ENCODE assay signal across 29 cellular contexts in the genomic region with DNA sequence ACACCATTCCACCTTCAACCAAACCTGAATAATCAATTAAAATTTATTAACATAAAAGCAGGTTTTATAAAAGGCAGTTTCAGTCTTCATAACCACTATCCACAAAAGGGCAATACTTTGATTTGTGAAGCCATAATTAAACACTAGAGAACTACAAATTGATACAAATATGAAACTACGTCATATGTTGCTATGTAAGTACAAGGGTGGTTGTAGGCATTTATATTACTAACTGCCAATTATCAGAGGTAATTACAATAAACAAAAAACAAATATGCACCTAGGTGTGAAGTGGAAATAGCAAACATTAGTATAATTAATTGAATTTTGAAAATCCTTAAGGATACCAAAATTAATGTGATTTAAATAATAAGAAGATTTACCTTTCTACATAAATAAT.
DNase-seq lines count a peak whose midpoint lies in the region; ATAC-seq, FAIRE-seq and TF ChIP-seq lines count a peak whose summit lies in the region.
"Had no signal": no experiment of that assay in that cellular context is flagged by ENCODE, and none has a peak within 500 bp of the region (broad histone marks: within the 10 kb centered on the region; RNA-seq: fewer than 3 reads in every experiment).

No MANE protein-coding gene starts in this region.

- H3K9me3 ChIP-seq in HepG2 (ENCODE audit: low read length) (no peaks in the 10 kb centered on the region), right lobe of liver (no peaks in the 10 kb centered on the region)
- H3K9me3 ChIP-seq: A549; BE2C; BLaER1; BLaER1 treated with 17β-estradiol and CSF1 and Interleukin-3, amounts not matched to agents 10 nM and 100 nM; Caco-2 had no signal

- no peak for FAIRE-seq in HepG2 (lab: Jason Lieb, UNC)
- FAIRE-seq: A204.1, A549, D721Med had no signal

- TF ChIP-seq CTCF in HepG2 (CRISPR knock-in tag; IDR thresholded peaks at IDR 0.05) = no peak
- no peak for TF ChIP-seq CTCF in right lobe of liver (IDR thresholded peaks at IDR 0.05)

- ATAC-seq in HepG2 = no peak
- ATAC-seq in right lobe of liver = no peak
- ATAC-seq: A549; CD8-positive, alpha-beta T cell had no signal

- no peak overlapping the region for H2AFZ ChIP-seq in HepG2 (ENCODE audit: low read length)

- H3K4me3 ChIP-seq in HepG2 (replicated peaks in 1 of 3; ENCODE audit: insufficient read depth in 1 of 3, low read depth in 2 of 3, low read length in 3 of 3) (no peak overlapping the region), right lobe of liver (no peak overlapping the region)
- H3K4me3 ChIP-seq: A549; BLaER1; BLaER1 treated with 17β-estradiol and CSF1 and Interleukin-3, amounts not matched to agents 10 nM and 100 nM had no signal

- TF ChIP-seq EP300 in HepG2 (IDR thresholded peaks at IDR 0.05; ENCODE audit: low read depth in 2 of 2, low read length in 2 of 2) (no peak), HepG2 (CRISPR knock-in tag; IDR thresholded peaks at IDR 0.05; ENCODE audit: borderline replicate concordance) (no peak)

- no peak overlapping the region for H3K27ac ChIP-seq in HepG2 (ENCODE audit: extremely low read length, insufficient read depth, low read length)
- H3K27ac ChIP-seq in right lobe of liver = no peak overlapping the region
- H3K27ac ChIP-seq: 22Rv1; A549; BLaER1; BLaER1 treated with 17β-estradiol and CSF1 and Interleukin-3, amounts not matched to agents 10 nM and 100 nM; C4-2B had no signal

- no peaks in the 10 kb centered on the region for H4K20me1 ChIP-seq in HepG2 (ENCODE audit: insufficient read depth, low read length)
- H4K20me1 ChIP-seq: BLaER1; BLaER1 treated with 17β-estradiol and CSF1 and Interleukin-3, amounts not matched to agents 10 nM and 100 nM had no signal

- 37% methylated on average over 1 of the region's 1 CpG for WGBS in HepG2 (ENCODE audit: low lambda C conversion rate)
- 53% methylated on average over 1 of the region's 1 CpG for WGBS in right lobe of liver (ENCODE audit: insufficient coverage, low coverage, low lambda C conversion rate, missing lambda C conversion rate)

- no TSS peak for BruUV-seq in HepG2 (replicated peaks; lab: Mats Ljungman, UMichigan)

- no peaks in the 10 kb centered on the region for H3K36me3 ChIP-seq in HepG2 (replicated peaks in 1 of 2; ENCODE audit: control insufficient read depth in 1 of 2, insufficient read depth in 2 of 2, low read length in 2 of 2)
- H3K36me3 ChIP-seq in right lobe of liver = no peaks in the 10 kb centered on the region
- H3K36me3 ChIP-seq: BE2C; BLaER1; BLaER1 treated with 17β-estradiol and CSF1 and Interleukin-3, amounts not matched to agents 10 nM and 100 nM had no signal

- H3K27me3 ChIP-seq in HepG2 (ENCODE audit: control insufficient read depth in 1 of 2, insufficient read depth in 2 of 2, low read length in 2 of 2) = no peaks in the 10 kb centered on the region
- H3K27me3 ChIP-seq in right lobe of liver = no peaks in the 10 kb centered on the region
- H3K27me3 ChIP-seq: BE2C; BLaER1; BLaER1 treated with 17β-estradiol and CSF1 and Interleukin-3, amounts not matched to agents 10 nM and 100 nM had no signal

- DNase-seq in HepG2 (ENCODE audit: low spot score) (no peak), right lobe of liver (no peak)
- DNase-seq: 8988T; ACHN; AML-193; BE2C; C1 segment of cervical spinal cord; Caco-2; Calu3; CD4-positive, alpha-beta memory T cell; CD4-positive, alpha-beta T cell; CD4-positive, CD25-positive, alpha-beta regulatory T cell; CD8-positive, alpha-beta memory T cell; CD8-positive, alpha-beta T cell; COR-L47; DMS 273 treated with DMSO at 0.1 percent for 48 hours; DMS153; DMS53; DMS79; DMS79 treated with DMSO at 0.1 percent for 48 hours; DND-41; EL had no signal

- no peaks in the 10 kb centered on the region for H3K79me2 ChIP-seq in HepG2 (ENCODE audit: insufficient read depth, low read length)

- intact Hi-C loops in HepG2 (cut with micrococcal nuclease; ENCODE audit: unreplicated experiment) (no loop called here), right lobe of liver (cut with DNase I) (no loop called here)

- CTCF ChIA-PET in HepG2 (lab: Yijun Ruan, JAX; ENCODE audit: low intra/inter-chr PET ratio, low total read pairs) = no interaction called here

- H3K4me1 ChIP-seq in HepG2 (ENCODE audit: insufficient read depth, low read length) (no peaks in the 10 kb centered on the region), right lobe of liver (no peaks in the 10 kb centered on the region)
- H3K4me1 ChIP-seq: A549; BE2C; BLaER1; BLaER1 treated with 17β-estradiol and CSF1 and Interleukin-3, amounts not matched to agents 10 nM and 100 nM; Caco-2 had no signal

- H3K9ac ChIP-seq in HepG2 (ENCODE audit: insufficient read depth, low read depth, low read length) = no peak overlapping the region
- H3K9ac ChIP-seq: BLaER1; BLaER1 treated with 17β-estradiol and CSF1 and Interleukin-3, amounts not matched to agents 10 nM and 100 nM had no signal

- no peak overlapping the region for H3K4me2 ChIP-seq in HepG2 (ENCODE audit: low read depth, low read length)
- H3K4me2 ChIP-seq: A549; BLaER1; BLaER1 treated with 17β-estradiol and CSF1 and Interleukin-3, amounts not matched to agents 10 nM and 100 nM had no signal

- TF ChIP-seq RAD21 in HepG2 (CRISPR knock-in tag; IDR thresholded peaks at IDR 0.05) = no peak

- in situ Hi-C loops in HepG2 (cut with HindIII; ENCODE audit: extremely low pct_ligation_motif_present, low pct_unique_long_range_greater_than_20kb) = no loop called here

- POLR2A ChIA-PET in HepG2 (lab: Yijun Ruan, JAX) = no interaction called here

- TF ChIP-seq POLR2A in HepG2 (IDR thresholded peaks at IDR 0.05; ENCODE audit: insufficient read depth in 1 of 2, low read depth in 2 of 2, low read length in 2 of 2) (no peak), right lobe of liver (IDR thresholded peaks at IDR 0.05) (no peak)

TF ChIP-seq in HepG2, 621 proteins besides CTCF, POLR2A, EP300 and RAD21:
- TF ChIP-seq MLLT10 (CRISPR knock-in tag; IDR thresholded peaks at IDR 0.05) = no peak
- peak; percentile 64; the same call in 1 of the 2 replicates for TF ChIP-seq ATF7 (IDR thresholded peaks at IDR 0.05)
- no peak for TF ChIP-seq ATF7 (CRISPR knock-in tag; IDR thresholded peaks at IDR 0.05)
- TF ChIP-seq SOX6 (IDR thresholded peaks at IDR 0.05) = no peak
- no peak for TF ChIP-seq SOX6 (CRISPR knock-in tag; IDR thresholded peaks at IDR 0.05)
- no peak for TF ChIP-seq ZNF10 (CRISPR knock-in tag; IDR thresholded peaks at IDR 0.05; ENCODE audit: borderline replicate concordance, low read depth)
- TF ChIP-seq ZNF775 (CRISPR knock-in tag; IDR thresholded peaks at IDR 0.05; ENCODE audit: borderline replicate concordance) = no peak
- no peak for TF ChIP-seq AGO1 (IDR thresholded peaks at IDR 0.05; ENCODE audit: low read depth, low read length, poor library complexity, severe bottlenecking)
- TF ChIP-seq ZNF296 (CRISPR knock-in tag; conservative IDR thresholded peaks at IDR 0.05) = no peak
- TF ChIP-seq RFX5 (IDR thresholded peaks at IDR 0.05; ENCODE audit: low read depth, low read length) = peak; percentile 60; the same call in 1 of the 2 replicates
- TF ChIP-seq HCFC1 (IDR thresholded peaks at IDR 0.05; ENCODE audit: low read depth, low read length) = no peak
- TF ChIP-seq MTF1 (CRISPR knock-in tag; IDR thresholded peaks at IDR 0.05) = no peak
